36 cellular contexts compared by ENCODE assay signal in genomic region chr1:117976381-117976780, GRCh38.
"Had no signal": no experiment of that assay in that cellular context is flagged by ENCODE, and none has a peak within 500 bp of the region (broad histone marks: within the 10 kb centered on the region; RNA-seq: fewer than 3 reads in every experiment).

No MANE protein-coding gene starts in this region.

- H3K4me3 ChIP-seq: MG63, Peyer's patch had no signal

- DNase-seq: activated B cell treated with CpG ODN at 0.5 μM for 24 hours; activated CD4-positive, alpha-beta memory T cell treated with anti-CD3 and anti-CD28 coated beads for 36 hours; activated CD4-positive, alpha-beta T cell treated with anti-CD3 and anti-CD28 coated beads for 4 hours; activated CD4-positive, alpha-beta T cell treated with anti-CD3 and anti-CD28 coated beads, Interleukin-2, amount 50 U/mL, for 1 hour; activated CD4-positive, CD25-positive, alpha-beta regulatory T cell treated with anti-CD3 and anti-CD28 coated beads, Interleukin-2, amount 50 U/mL, for 72 hours; activated CD8-positive, alpha-beta memory T cell treated with anti-CD3 and anti-CD28 coated beads, Interleukin-2, amount 50 U/mL, for 4 hours; activated effector memory CD4-positive, alpha-beta T cell treated with Interleukin-2 at 50 U/mL for 16 hours; activated naive CD4-positive, alpha-beta T cell treated with anti-CD3 and anti-CD28 coated beads, Interleukin-2, amount 10 ng/mL, durations not matched to agents 7 days and 5 days; activated naive CD8-positive, alpha-beta T cell treated with anti-CD3 and anti-CD28 coated beads, Interleukin-2, amount 50 U/mL, for 24 hours; activated T-cell treated with anti-CD3 and anti-CD28 coated beads for 4 hours; activated T-cell treated with anti-CD3 and anti-CD28 coated beads, Interleukin-2, amount 50 U/mL, for 48 hours; anterior cingulate cortex; brain microvascular endothelial cell; Kasumi-1; KG1; MG63; NCI-H1048; NCI-H1105 treated with DMSO at 0.1 percent for 48 hours; NCI-H1436; NCI-H1694; NCI-H1930; NCI-H2081 treated with DMSO at 0.1 percent for 48 hours; NCI-H226; NCI-H446 treated with DMSO at 0.1 percent for 48 hours; NCI-H69; NCI-H82; NK-92 treated with Interleukin-12 subunit alpha and Interleukin-12 subunit beta, amount 100 ng/mL, for 24 hours; PC-3; Peyer's patch; SW 1271; T-helper 1 cell; T-helper 2 cell; T-helper 9 cell had no signal

- H3K36me3 ChIP-seq: brain microvascular endothelial cell, MG63, Peyer's patch had no signal

- ATAC-seq: activated naive CD8-positive, alpha-beta T cell treated with anti-CD3 and anti-CD28 coated beads, Interleukin-2, amount 50 U/mL, for 24 hours; PC-3; Right ventricle myocardium inferior had no signal

- H3K9me3 ChIP-seq: MG63, Peyer's patch had no signal

- H3K27me3 ChIP-seq: brain microvascular endothelial cell, Peyer's patch had no signal

- H3K4me1 ChIP-seq: Peyer's patch had no signal

- H3K27ac ChIP-seq: brain microvascular endothelial cell, Peyer's patch, RWPE1, VCaP had no signal
